7 cellular contexts compared by ENCODE assay signal in genomic region chr3:148235566-148235965, GRCh38.
"Had no signal": no experiment of that assay in that cellular context is flagged by ENCODE, and none has a peak within 500 bp of the region (broad histone marks: within the 10 kb centered on the region; RNA-seq: fewer than 3 reads in every experiment).

No MANE protein-coding gene starts in this region.

- H3K4me3 ChIP-seq: K562 had no signal

- ATAC-seq: HepG2, K562 had no signal

- DNase-seq: IMR-90, KBM-7, KG1 had no signal

- H3K27ac ChIP-seq: HL-60, KMS-11 had no signal
